In genomic region chr6:41190791-41191190, GRCh38 we compare ENCODE assay signal across 24 cellular contexts. TPM values are rescaled to one million over a fixed set of nuclear protein-coding genes. Genes with fewer than 3 reads are reported as not detected.
DNase-seq lines count a peak whose midpoint lies in the region; ATAC-seq, FAIRE-seq and TF ChIP-seq lines count a peak whose summit lies in the region.
"Had no signal": no experiment of that assay in that cellular context is flagged by ENCODE, and none has a peak within 500 bp of the region (broad histone marks: within the 10 kb centered on the region; RNA-seq: fewer than 3 reads in every experiment).

No MANE protein-coding gene starts in this region.

- H3K27me3 ChIP-seq in MM.1S (replicated peaks; ENCODE audit: insufficient read depth, low read length) = no peaks in the 10 kb centered on the region
- H3K27me3 ChIP-seq in H1 (replicated peaks in 1 of 4; ENCODE audit: control insufficient read depth in 3 of 4, extremely low read depth in 1 of 4, insufficient read depth in 3 of 4, low read length in 3 of 4) = no peaks in the 10 kb centered on the region

- ATAC-seq in HG02642 (IDR thresholded peaks at IDR 0.05; ENCODE audit: poor library complexity, unreplicated experiment) (no peak), HG03457 (IDR thresholded peaks at IDR 0.05; ENCODE audit: unreplicated experiment) (no peak)

- no peak overlapping the region for H3K4ac ChIP-seq in H1 (replicated peaks; ENCODE audit: insufficient read length, low read depth, low read length)

- H4K8ac ChIP-seq in H1 (ENCODE audit: extremely low read depth, insufficient read depth, low read length) = no peak overlapping the region

- H3K14ac ChIP-seq in H1 (ENCODE audit: insufficient read length) = no peak overlapping the region

- H3K4me1 ChIP-seq in MM.1S (ENCODE audit: low read length) = no peaks in the 10 kb centered on the region
- H3K4me1 ChIP-seq in H1 (replicated peaks in 1 of 4; ENCODE audit: control insufficient read depth in 3 of 4, insufficient read depth in 4 of 4, low read length in 3 of 4) = no peaks in the 10 kb centered on the region; a peak in 1 of 7 replicates
- H3K4me1 ChIP-seq: Caco-2 had no signal

- H3K4me2 ChIP-seq in MM.1S (ENCODE audit: low read depth, low read length) = no peak overlapping the region
- H3K4me2 ChIP-seq in H1 (ENCODE audit: insufficient read depth in 1 of 2, low read depth in 2 of 2, low read length in 2 of 2) = no peak overlapping the region

- no peak overlapping the region for H3K27ac ChIP-seq in MM.1S (ENCODE audit: low read length)
- no peak overlapping the region for H3K27ac ChIP-seq in H1 (ENCODE audit: low read depth, low read length)
- H3K27ac ChIP-seq: 22Rv1, SK-N-MC had no signal

- H3K36me3 ChIP-seq in MM.1S (replicated peaks; ENCODE audit: insufficient read depth, low read length) = no peaks in the 10 kb centered on the region
- H3K36me3 ChIP-seq in H1 (ENCODE audit: control insufficient read depth in 2 of 4, insufficient read depth in 4 of 4, low read length in 3 of 4) = no peaks in the 10 kb centered on the region

- H3K27me3 Mint-ChIP-seq in activated CD4-positive, alpha-beta T cell treated with anti-CD3 and anti-CD28 coated beads, Interleukin-2, amount 10 ng/mL, durations not matched to agents 24 days and 14 days = no peaks in the 10 kb centered on the region
- H3K27me3 Mint-ChIP-seq: CD4-positive, alpha-beta T cell had no signal

- H2AK5ac ChIP-seq in H1 (ENCODE audit: low read depth, low read length) = no peak overlapping the region

- no peak overlapping the region for H2BK5ac ChIP-seq in H1 (ENCODE audit: low read depth, low read length)

- DNase-seq in activated CD4-positive, alpha-beta T cell treated with anti-CD3 and anti-CD28 coated beads, Interleukin-2, amount 10 ng/mL, durations not matched to agents 24 days and 14 days = peak; percentile 32
- DNase-seq in activated CD4-positive, alpha-beta T cell treated with anti-CD3 and anti-CD28 coated beads for 4 hours = no peak
- DNase-seq in MM.1S (no peak), H1 (ENCODE audit: low read depth in 1 of 2, low spot score in 2 of 2) (peak in 1 of 2 experiments; percentile 39), GM03348 (ENCODE audit: low spot score) (no peak), GM19240 (ENCODE audit: insufficient read length, low spot score) (no peak)
- DNase-seq: Caco-2, GDM1, NCI-H1694 treated with DMSO at 0.1 percent for 48 hours, NCI-H748 treated with DMSO at 0.1 percent for 48 hours, SHP77 had no signal

- TF ChIP-seq POLR2A in H1 (IDR thresholded peaks at IDR 0.05; ENCODE audit: control extremely low read depth in 1 of 2, low read depth in 2 of 2, low read length in 2 of 2) = no peak

- CTCF ChIA-PET in H1 (lab: Charles Lee; ENCODE audit: partially characterized antibody) = interaction anchor here (0.5 to 6.2 kb wide), 20 partner anchors 8 to 213 kb away, joined by 3 to 51 read pairs (median 6); partner anchors contain the start of gene TREML2

- no peak overlapping the region for H3K56ac ChIP-seq in H1 (replicated peaks; ENCODE audit: insufficient read length, low read depth, low read length)

- H3K4me3 Mint-ChIP-seq in activated CD4-positive, alpha-beta T cell treated with anti-CD3 and anti-CD28 coated beads, Interleukin-2, amount 10 ng/mL, durations not matched to agents 24 days and 14 days = no peak overlapping the region
- H3K4me3 Mint-ChIP-seq: CD4-positive, alpha-beta T cell had no signal

- H2BK120ac ChIP-seq in H1 (replicated peaks; ENCODE audit: low read depth, low read length) = no peak overlapping the region

- H2BK20ac ChIP-seq in H1 (ENCODE audit: low read length) = no peak overlapping the region

- no peak overlapping the region for H3K9ac ChIP-seq in MM.1S (ENCODE audit: low read length)
- H3K9ac ChIP-seq in H1 (replicated peaks in 1 of 4; ENCODE audit: extremely low read depth in 1 of 4, low read depth in 3 of 4, low read length in 3 of 4) = no peak overlapping the region

- TF ChIP-seq RAD21 in H1 (IDR thresholded peaks at IDR 0.05 in 1 of 2, conservative IDR thresholded peaks at IDR 0.05 in 1 of 2; ENCODE audit: low read depth in 2 of 2, low read length in 2 of 2) = peak; percentile 11 to 32; a peak in 2 of 4 replicates

- POLR2A ChIA-PET in H1 (lab: Charles Lee; ENCODE audit: partially characterized antibody) = no interaction called here

- no peak overlapping the region for H2BK12ac ChIP-seq in H1 (ENCODE audit: low read depth, low read length)

- FAIRE-seq in H1 (lab: Jason Lieb, UNC) = no peak
- FAIRE-seq: GM12892, GM18507 had no signal

- no peak overlapping the region for H3K27ac Mint-ChIP-seq in activated CD4-positive, alpha-beta T cell treated with anti-CD3 and anti-CD28 coated beads, Interleukin-2, amount 10 ng/mL, durations not matched to agents 24 days and 14 days
- H3K27ac Mint-ChIP-seq: CD4-positive, alpha-beta T cell had no signal

- H3K4me1 Mint-ChIP-seq in activated CD4-positive, alpha-beta T cell treated with anti-CD3 and anti-CD28 coated beads, Interleukin-2, amount 10 ng/mL, durations not matched to agents 24 days and 14 days = peaks cover 34% of the 10 kb centered on the region

- H2AFZ ChIP-seq in MM.1S (ENCODE audit: low read length) (no peak overlapping the region), H1 (ENCODE audit: low read length) (no peak overlapping the region)

- H3K18ac ChIP-seq in H1 (ENCODE audit: extremely low read depth, low read length) = no peak overlapping the region

- WGBS in H1 (ENCODE audit: extremely low coverage in 1 of 2, insufficient coverage in 1 of 2, insufficient read length in 1 of 2, insufficient replicate concordance in 2 of 2, low coverage in 1 of 2, low lambda C conversion rate in 2 of 2, missing lambda C conversion rate in 1 of 2), 2 experiments = 87% methylated on average over 3 of the region's 3 CpGs; no CpG with 5 or more reads in 1 of the 2 experiments

- H4K20me1 ChIP-seq in MM.1S (ENCODE audit: insufficient read depth, low read length) = no peaks in the 10 kb centered on the region
- no peaks in the 10 kb centered on the region for H4K20me1 ChIP-seq in H1 (replicated peaks in 1 of 2; ENCODE audit: control insufficient read depth in 1 of 2, insufficient read depth in 2 of 2, low read length in 2 of 2)

- no peak for TF ChIP-seq EP300 in H1 (IDR thresholded peaks at IDR 0.05; ENCODE audit: borderline replicate concordance in 1 of 2, low read depth in 2 of 2, low read length in 2 of 2)

- H3K23ac ChIP-seq in H1 (ENCODE audit: insufficient read length) = no peak overlapping the region

- H3K79me1 ChIP-seq in H1 (ENCODE audit: low read depth, low read length) = no peaks in the 10 kb centered on the region

- H3K23me2 ChIP-seq in H1 (ENCODE audit: low read depth, low read length) = no peaks in the 10 kb centered on the region

- no peak overlapping the region for H3K4me3 ChIP-seq in MM.1S (ENCODE audit: low read length)
- H3K4me3 ChIP-seq in H1 (ENCODE audit: extremely low read depth in 1 of 4, insufficient read depth in 2 of 4, low read depth in 3 of 4, low read length in 4 of 4) = no peak overlapping the region
- H3K4me3 ChIP-seq: SK-N-MC had no signal

- no peaks in the 10 kb centered on the region for H3K9me3 ChIP-seq in MM.1S (replicated peaks; ENCODE audit: insufficient read depth, low read length)
- H3K9me3 ChIP-seq in H1 (ENCODE audit: insufficient read depth in 2 of 2, low read depth in 1 of 2, low read length in 1 of 2) = peaks cover 5 to 16% of the 10 kb centered on the region in 2 experiments; a peak in 3 of 4 replicates

- H2BK15ac ChIP-seq in H1 (ENCODE audit: low read length) = no peak overlapping the region; the same call in 1 of the 2 replicates

- no peaks in the 10 kb centered on the region for H3F3A ChIP-seq in MM.1S (ENCODE audit: insufficient read depth, low read length)

- peaks cover 37% of the 10 kb centered on the region for H3K36me3 Mint-ChIP-seq in activated CD4-positive, alpha-beta T cell treated with anti-CD3 and anti-CD28 coated beads, Interleukin-2, amount 10 ng/mL, durations not matched to agents 24 days and 14 days (ENCODE audit: low read depth)

- TF ChIP-seq CTCF in MM.1S (IDR thresholded peaks at IDR 0.05; ENCODE audit: low read length) = 0 out of 2 replicates have a peak, but pooled peaks have one; percentile 3
- peak; percentile 12 to 46 (median 40); a peak in 3 of 4 replicates for TF ChIP-seq CTCF in H1 (IDR thresholded peaks at IDR 0.05; ENCODE audit: control extremely low read depth in 1 of 3, insufficient read depth in 1 of 3, low read depth in 1 of 3, low read length in 3 of 3)

- H3K9me3 Mint-ChIP-seq in activated CD4-positive, alpha-beta T cell treated with anti-CD3 and anti-CD28 coated beads, Interleukin-2, amount 10 ng/mL, durations not matched to agents 24 days and 14 days = no peaks in the 10 kb centered on the region
- H3K9me3 Mint-ChIP-seq: CD4-positive, alpha-beta T cell had no signal

- H4K91ac ChIP-seq in H1 (replicated peaks; ENCODE audit: insufficient read length, low read length) = no peak overlapping the region

- H3K9me2 ChIP-seq in MM.1S (replicated peaks; ENCODE audit: insufficient read depth, low read length) = no peaks in the 10 kb centered on the region

- no peak overlapping the region for H4K5ac ChIP-seq in H1 (ENCODE audit: insufficient read length, low read depth, low read length)

- H3K79me2 ChIP-seq in MM.1S (ENCODE audit: low read length) (no peaks in the 10 kb centered on the region), H1 (ENCODE audit: control insufficient read depth in 1 of 2, insufficient read depth in 2 of 2, low read length in 2 of 2) (no peaks in the 10 kb centered on the region)

- intact Hi-C loops in activated CD4-positive, alpha-beta T cell treated with anti-CD3 and anti-CD28 coated beads, Interleukin-2, amount 10 ng/mL, durations not matched to agents 24 days and 14 days (cut with micrococcal nuclease) = no loop called here

RNA-seq across cellular contexts. Expression of gene TREML2, which starts 10.2 kb away (rescaled TPM):
- 3.5 TPM in 2 replicates for total RNA-seq in activated CD4-positive, alpha-beta T cell treated with anti-CD3 and anti-CD28 coated beads, Interleukin-2, amount 10 ng/mL, durations not matched to agents 24 days and 14 days
- 0.09 and 0.11 TPM in 2 replicates for total RNA-seq in H1 (2021; fragmentation: NEBNext Ultra II Directional; extraction: Animal tissue kit (Norgen Biotek cat#: 25700))
- polyA plus RNA-seq in H1 (2011; rRNA removed) = 0.18 and 0.22 TPM in 2 replicates
- polyA plus RNA-seq in H1 (2011; cell fraction: cytosol; rRNA removed) = 0.22 TPM
- 0.13 TPM for polyA plus RNA-seq in H1 (2011; cell fraction: nucleus; rRNA removed)
- 0.14 to 0.27 TPM (median 0.15 TPM) in 3 of 4 replicates, not detected in the other for polyA plus RNA-seq in H1 (2012, experiment 1 of 2)
- 0.04 TPM for polyA plus RNA-seq in H1 (2012, experiment 2 of 2)
- 0.20 TPM for polyA plus RNA-seq in H1 (2013, experiment 1 of 2)
- polyA plus RNA-seq in H1 (2013, experiment 2 of 2) = 0.22 TPM
- polyA minus RNA-seq in H1 (2011; rRNA and poly(A)+ RNA removed) = 0.32 and 0.61 TPM in 2 replicates
- not detected for polyA minus RNA-seq in H1 (2011; cell fraction: cytosol; rRNA and poly(A)+ RNA removed)
- polyA minus RNA-seq in H1 (2011; cell fraction: nucleus; rRNA and poly(A)+ RNA removed) = not detected
- total RNA-seq: Caco-2, Daoy, NCI-H460, RPMI7951 had no signal
- polyA plus RNA-seq: AG04450, BJ had no signal

RNA-seq across cellular contexts. Expression of gene TREM2, which starts 27.9 kb away (rescaled TPM):
- total RNA-seq in activated CD4-positive, alpha-beta T cell treated with anti-CD3 and anti-CD28 coated beads, Interleukin-2, amount 10 ng/mL, durations not matched to agents 24 days and 14 days = not detected in 2 replicates
- total RNA-seq in H1 (2021; fragmentation: NEBNext Ultra II Directional; extraction: Animal tissue kit (Norgen Biotek cat#: 25700)) = not detected in 2 replicates
- polyA plus RNA-seq in H1 (2011; rRNA removed) = 0.20 and 0.24 TPM in 2 replicates
- 0.13 TPM for polyA plus RNA-seq in H1 (2011; cell fraction: cytosol; rRNA removed)
- polyA plus RNA-seq in H1 (2011; cell fraction: nucleus; rRNA removed) = 0.14 TPM
- 0.23 TPM in 1 of 4 replicates, not detected in the others for polyA plus RNA-seq in H1 (2012, experiment 1 of 2)
- polyA plus RNA-seq in H1 (2012, experiment 2 of 2) = not detected
- not detected for polyA plus RNA-seq in H1 (2013, experiment 1 of 2)
- 0.13 TPM for polyA plus RNA-seq in H1 (2013, experiment 2 of 2)
- polyA minus RNA-seq in H1 (2011; rRNA and poly(A)+ RNA removed) = not detected in 2 replicates
- polyA minus RNA-seq in H1 (2011; cell fraction: cytosol; rRNA and poly(A)+ RNA removed) = not detected
- not detected for polyA minus RNA-seq in H1 (2011; cell fraction: nucleus; rRNA and poly(A)+ RNA removed)
- total RNA-seq: Caco-2; CD4-positive, alpha-beta T cell; Daoy; H4; NCI-H460; RPMI7951 had no signal
- polyA plus RNA-seq: BJ had no signal

RNA-seq across cellular contexts. Expression of gene TREML1, which starts 36.6 kb away (rescaled TPM):
- not detected in 2 replicates for total RNA-seq in activated CD4-positive, alpha-beta T cell treated with anti-CD3 and anti-CD28 coated beads, Interleukin-2, amount 10 ng/mL, durations not matched to agents 24 days and 14 days
- total RNA-seq in H1 (2021; fragmentation: NEBNext Ultra II Directional; extraction: Animal tissue kit (Norgen Biotek cat#: 25700)) = not detected in 2 replicates
- polyA plus RNA-seq in H1 (2011; rRNA removed) = 0.08 and 0.30 TPM in 2 replicates
- polyA plus RNA-seq in H1 (2011; cell fraction: cytosol; rRNA removed) = 0.16 TPM
- polyA plus RNA-seq in H1 (2011; cell fraction: nucleus; rRNA removed) = not detected
- 0.16 TPM in 1 of 4 replicates, not detected in the others for polyA plus RNA-seq in H1 (2012, experiment 1 of 2)
- polyA plus RNA-seq in H1 (2012, experiment 2 of 2) = not detected
- polyA plus RNA-seq in H1 (2013, experiment 1 of 2) = not detected
- 0.31 TPM for polyA plus RNA-seq in H1 (2013, experiment 2 of 2)
- polyA minus RNA-seq in H1 (2011; rRNA and poly(A)+ RNA removed) = not detected in 2 replicates
- polyA minus RNA-seq in H1 (2011; cell fraction: cytosol; rRNA and poly(A)+ RNA removed) = not detected
- polyA minus RNA-seq in H1 (2011; cell fraction: nucleus; rRNA and poly(A)+ RNA removed) = not detected
- total RNA-seq: Caco-2; CD4-positive, alpha-beta T cell; Daoy; H4; NCI-H460; RPMI7951 had no signal
- polyA plus RNA-seq: AG04450, BJ had no signal

RNA-seq across cellular contexts. Expression of gene TREML4, which starts 37.4 kb away (rescaled TPM):
- total RNA-seq in activated CD4-positive, alpha-beta T cell treated with anti-CD3 and anti-CD28 coated beads, Interleukin-2, amount 10 ng/mL, durations not matched to agents 24 days and 14 days = not detected in 2 replicates
- not detected in 2 replicates for total RNA-seq in H1 (2021; fragmentation: NEBNext Ultra II Directional; extraction: Animal tissue kit (Norgen Biotek cat#: 25700))
- polyA plus RNA-seq in H1 (2011; rRNA removed) = not detected in 2 replicates
- polyA plus RNA-seq in H1 (2011; cell fraction: cytosol; rRNA removed) = not detected
- not detected for polyA plus RNA-seq in H1 (2011; cell fraction: nucleus; rRNA removed)
- polyA plus RNA-seq in H1 (2012, experiment 1 of 2) = not detected in 4 replicates
- polyA plus RNA-seq in H1 (2012, experiment 2 of 2) = not detected
- not detected for polyA plus RNA-seq in H1 (2013, experiment 1 of 2)
- polyA plus RNA-seq in H1 (2013, experiment 2 of 2) = not detected
- not detected in 2 replicates for polyA minus RNA-seq in H1 (2011; rRNA and poly(A)+ RNA removed)
- not detected for polyA minus RNA-seq in H1 (2011; cell fraction: cytosol; rRNA and poly(A)+ RNA removed)
- polyA minus RNA-seq in H1 (2011; cell fraction: nucleus; rRNA and poly(A)+ RNA removed) = not detected
- total RNA-seq: Caco-2; CD4-positive, alpha-beta T cell; Daoy; NCI-H460; RPMI7951 had no signal
- polyA plus RNA-seq: AG04450, BJ had no signal
